20 cellular contexts compared by ENCODE assay signal in the genomic region with DNA sequence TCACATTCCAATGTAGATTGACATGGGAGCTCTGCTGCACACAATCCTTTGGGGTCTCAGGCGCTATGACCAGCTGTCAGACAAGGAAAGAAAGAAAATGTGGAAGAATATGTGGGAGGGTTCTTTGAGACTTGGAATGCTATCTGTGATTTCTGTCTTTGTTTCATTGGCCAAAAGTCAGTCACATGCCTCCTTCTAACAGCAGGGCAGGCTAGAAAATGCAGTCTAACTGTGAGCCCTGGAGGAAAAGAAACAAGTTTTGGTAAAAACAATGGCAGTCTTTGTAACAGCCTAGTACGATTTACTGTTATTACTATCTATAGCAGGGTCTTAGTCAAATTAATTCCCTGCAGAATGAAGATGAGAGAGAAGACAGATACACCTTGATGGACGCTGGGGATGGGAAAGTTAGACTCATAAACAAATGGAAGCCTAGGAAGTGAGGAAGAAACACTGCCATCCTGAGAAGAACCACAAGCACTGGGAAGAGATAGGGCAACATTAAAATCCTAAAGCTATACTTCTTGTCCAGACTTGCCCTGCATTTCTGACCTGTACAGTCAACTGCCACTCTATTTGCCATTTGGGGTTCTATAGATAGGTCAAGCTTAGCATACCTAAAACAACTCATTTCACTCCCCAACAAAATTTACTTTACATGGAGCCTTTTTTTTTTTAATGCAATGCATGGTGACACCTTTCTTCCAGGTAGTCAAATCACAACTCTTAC.
"Had no signal": no experiment of that assay in that cellular context is flagged by ENCODE, and none has a peak within 500 bp of the region (broad histone marks: within the 10 kb centered on the region; RNA-seq: fewer than 3 reads in every experiment).

No MANE protein-coding gene starts in this region.

- H3K9me3 ChIP-seq: adrenal gland, body of pancreas, esophagus muscularis mucosa had no signal

- H3K4me3 Mint-ChIP-seq: activated CD4-positive, alpha-beta T cell treated with anti-CD3 and anti-CD28 coated beads for 36 hours; activated naive CD4-positive, alpha-beta T cell treated with anti-CD3 and anti-CD28 coated beads for 36 hours; activated naive CD8-positive, alpha-beta T cell treated with anti-CD3 and anti-CD28 coated beads for 36 hours; activated T-cell treated with anti-CD3 and anti-CD28 coated beads, Interleukin-2, amount 50 U/mL, for 72 hours; memory B cell; naive thymus-derived CD8-positive, alpha-beta T cell; neural crest cell had no signal

- H3K9me3 Mint-ChIP-seq: activated naive CD4-positive, alpha-beta T cell treated with anti-CD3 and anti-CD28 coated beads for 36 hours; memory B cell had no signal

- DNase-seq: activated CD4-positive, alpha-beta T cell treated with anti-CD3 and anti-CD28 coated beads for 36 hours; activated CD4-positive, CD25-positive, alpha-beta regulatory T cell; activated naive CD4-positive, alpha-beta T cell treated with anti-CD3 and anti-CD28 coated beads for 36 hours; activated naive CD8-positive, alpha-beta T cell treated with anti-CD3 and anti-CD28 coated beads for 36 hours; activated T-cell treated with anti-CD3 and anti-CD28 coated beads for 4 hours; activated T-cell treated with anti-CD3 and anti-CD28 coated beads, Interleukin-2, amount 50 U/mL, for 72 hours; adrenal gland; aorta; body of pancreas; glutamatergic neuron; islet precursor cell; left colon; naive thymus-derived CD8-positive, alpha-beta T cell; posterior cingulate gyrus; right cardiac atrium; stimulated activated naive CD4-positive, alpha-beta T cell treated with Interleukin-2 at 50 U/mL for 16 hours had no signal

- H3K4me1 ChIP-seq: adrenal gland, body of pancreas, esophagus muscularis mucosa had no signal

- H3K4me3 ChIP-seq: adrenal gland, body of pancreas, esophagus muscularis mucosa, tibial nerve had no signal

- H3K36me3 ChIP-seq: adrenal gland, esophagus muscularis mucosa, tibial nerve had no signal

- H3K27me3 ChIP-seq: adrenal gland, body of pancreas, esophagus muscularis mucosa, tibial nerve had no signal

- H3K27ac ChIP-seq: adrenal gland, body of pancreas, esophagus muscularis mucosa, tibial nerve had no signal

- H3K36me3 Mint-ChIP-seq: activated naive CD8-positive, alpha-beta T cell treated with anti-CD3 and anti-CD28 coated beads for 36 hours; naive thymus-derived CD8-positive, alpha-beta T cell had no signal

- H3K27me3 Mint-ChIP-seq: activated CD4-positive, alpha-beta T cell treated with anti-CD3 and anti-CD28 coated beads for 36 hours; activated naive CD8-positive, alpha-beta T cell treated with anti-CD3 and anti-CD28 coated beads for 36 hours had no signal

- H3K27ac Mint-ChIP-seq: activated CD4-positive, alpha-beta T cell treated with anti-CD3 and anti-CD28 coated beads for 36 hours; activated naive CD4-positive, alpha-beta T cell treated with anti-CD3 and anti-CD28 coated beads for 36 hours; activated naive CD8-positive, alpha-beta T cell treated with anti-CD3 and anti-CD28 coated beads for 36 hours; activated T-cell treated with anti-CD3 and anti-CD28 coated beads, Interleukin-2, amount 50 U/mL, for 72 hours; memory B cell; naive thymus-derived CD8-positive, alpha-beta T cell had no signal

- H3K4me1 Mint-ChIP-seq: activated CD4-positive, alpha-beta T cell treated with anti-CD3 and anti-CD28 coated beads for 36 hours; activated naive CD8-positive, alpha-beta T cell treated with anti-CD3 and anti-CD28 coated beads for 36 hours; memory B cell; naive thymus-derived CD8-positive, alpha-beta T cell; neural crest cell had no signal
